ENCODE assay signal across 8 cellular contexts in the genomic region with DNA sequence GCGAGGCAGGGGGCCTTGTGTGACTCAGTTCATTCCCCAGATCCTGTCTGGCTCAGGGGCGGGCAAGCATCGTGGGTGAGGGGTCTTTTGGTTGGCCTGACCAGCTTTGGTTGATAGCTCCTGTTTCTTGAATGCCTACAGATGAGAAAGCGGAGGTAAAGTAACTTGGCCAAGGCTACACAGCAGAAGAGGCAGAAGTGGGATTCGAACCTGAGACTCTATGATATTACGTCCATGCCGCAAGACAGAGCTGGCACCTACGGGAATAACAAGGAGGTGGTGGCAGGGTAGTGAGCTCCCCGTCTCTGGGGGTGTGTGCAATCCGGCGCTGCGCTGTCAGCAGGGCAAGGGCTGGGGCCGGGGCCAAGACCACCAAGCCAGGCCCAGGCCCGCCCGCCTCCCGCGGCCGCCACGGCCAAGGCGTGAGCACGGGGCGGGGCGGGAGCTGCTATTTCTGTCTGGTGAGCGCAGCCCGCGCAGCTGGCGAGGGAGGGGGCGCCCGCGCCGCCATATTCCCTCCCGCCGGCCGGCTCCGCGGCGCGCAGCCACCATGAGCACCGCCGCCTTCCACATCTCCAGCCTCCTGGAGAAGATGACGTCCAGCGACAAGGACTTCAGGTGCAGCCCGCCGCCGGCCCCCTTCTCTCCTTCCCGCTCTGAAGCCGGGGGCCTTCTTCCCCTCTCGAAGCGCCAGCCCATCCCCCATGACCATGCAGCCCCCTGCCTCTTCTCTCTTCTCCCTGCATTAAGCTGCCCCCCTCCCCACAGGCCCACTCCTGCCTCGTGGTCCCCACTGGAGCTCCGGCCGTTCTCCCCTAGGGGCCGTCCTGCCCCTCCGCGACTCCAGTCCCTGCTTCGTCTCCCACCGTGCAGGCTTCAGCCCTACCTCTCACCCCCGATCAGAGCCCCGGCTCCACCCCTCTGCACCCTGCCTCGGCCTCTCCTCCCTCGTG. TPM values are rescaled to one million over a fixed set of nuclear protein-coding genes. Genes with fewer than 3 reads are reported as not detected.
DNase-seq lines count a peak whose midpoint lies in the region; ATAC-seq and TF ChIP-seq lines count a peak whose summit lies in the region.

Gene CAND2, plus strand, starts transcription at position 510 of the 953 bp plus-strand sequence. Its CDS starts 41 bp downstream, at position 551.

- POLR2A ChIA-PET in activated CD8-positive, alpha-beta T cell treated with anti-CD3 and anti-CD28 coated beads, Interleukin-2, amount 10 ng/mL, durations not matched to agents 7 days and 5 days (lab: Charles Lee): no interaction called here

- peak; percentile 76 for ATAC-seq in activated CD8-positive, alpha-beta T cell treated with anti-CD3 and anti-CD28 coated beads, Interleukin-2, amount 10 ng/mL, durations not matched to agents 7 days and 5 days
- peak; percentile 73 for ATAC-seq in stimulated activated naive CD8-positive, alpha-beta T cell treated with anti-CD3 and anti-CD28 coated beads, Interleukin-15, amount 100 ng/mL, for 72 hours
- ATAC-seq in HG03571 (IDR thresholded peaks at IDR 0.05; ENCODE audit: unreplicated experiment): no peak

- peak within 1 kb of the TSS; percentile 53 for H3K18ac ChIP-seq in mesendoderm (ENCODE audit: low read length)

- peak within 1 kb of the TSS; percentile 61 for H3K4me3 Mint-ChIP-seq in activated CD8-positive, alpha-beta T cell treated with anti-CD3 and anti-CD28 coated beads, Interleukin-2, amount 10 ng/mL, durations not matched to agents 7 days and 5 days
- H3K4me3 Mint-ChIP-seq in endodermal cell: peak within 1 kb of the TSS; percentile 78
- peak within 1 kb of the TSS; percentile 83 to 85 for H3K4me3 Mint-ChIP-seq in stimulated activated naive CD8-positive, alpha-beta T cell treated with anti-CD3 and anti-CD28 coated beads, Interleukin-15, amount 100 ng/mL, for 72 hours

- H4K8ac ChIP-seq in mesendoderm (ENCODE audit: low read depth, low read length): no peak within 1 kb of the TSS

- H3K36me3 Mint-ChIP-seq in activated CD8-positive, alpha-beta T cell treated with anti-CD3 and anti-CD28 coated beads, Interleukin-2, amount 10 ng/mL, durations not matched to agents 7 days and 5 days (ENCODE audit: low read depth): no peaks in the 10 kb centered on the region
- no peaks in the 10 kb centered on the region for H3K36me3 Mint-ChIP-seq in endodermal cell (ENCODE audit: low read depth)

- H3K27me3 Mint-ChIP-seq in activated CD8-positive, alpha-beta T cell treated with anti-CD3 and anti-CD28 coated beads, Interleukin-2, amount 10 ng/mL, durations not matched to agents 7 days and 5 days (ENCODE audit: low read depth): peaks cover 17% of the 10 kb centered on the region
- peaks cover 7% of the 10 kb centered on the region for H3K27me3 Mint-ChIP-seq in endodermal cell (ENCODE audit: insufficient read depth)
- peaks cover 9% of the 10 kb centered on the region for H3K27me3 Mint-ChIP-seq in stimulated activated naive CD8-positive, alpha-beta T cell treated with anti-CD3 and anti-CD28 coated beads, Interleukin-15, amount 100 ng/mL, for 72 hours

- H4K5ac ChIP-seq in mesendoderm (ENCODE audit: low read length): no peak within 1 kb of the TSS

- H3K27me3 ChIP-seq in endodermal cell (ENCODE audit: control insufficient read depth, insufficient read depth, low read length, poor library complexity, severe bottlenecking) (no peaks in the 10 kb centered on the region), mesendoderm (ENCODE audit: insufficient read depth, low read length, poor library complexity) (no peaks in the 10 kb centered on the region)

- H3K4me3 ChIP-seq in endodermal cell (ENCODE audit: low read length) (peak within 1 kb of the TSS; percentile 81), mesendoderm (ENCODE audit: low read length) (peak within 1 kb of the TSS; percentile 70)

- CTCF ChIA-PET in activated CD8-positive, alpha-beta T cell treated with anti-CD3 and anti-CD28 coated beads, Interleukin-2, amount 10 ng/mL, durations not matched to agents 7 days and 5 days (lab: Charles Lee): interaction anchor here (0.9 to 2.4 kb wide), 4 partner anchors 9 to 95 kb away, joined by 4 to 15 read pairs (median 5); partner anchors contain the start of gene RPL32

- H3K9me3 ChIP-seq in endodermal cell (ENCODE audit: control insufficient read depth, low read length): no peaks in the 10 kb centered on the region

- H3K79me1 ChIP-seq in mesendoderm (ENCODE audit: low read length): no peaks in the 10 kb centered on the region

- no peaks in the 10 kb centered on the region for H3K79me2 ChIP-seq in mesendoderm (ENCODE audit: control insufficient read depth, insufficient read depth, low read length)

- TF ChIP-seq CTCF in endodermal cell (conservative IDR thresholded peaks at IDR 0.05): no peak

- no peak within 1 kb of the TSS for H2BK120ac ChIP-seq in mesendoderm (ENCODE audit: low read depth, low read length)

- H3K4me1 ChIP-seq in endodermal cell (ENCODE audit: control insufficient read depth, insufficient read depth, low read length): no peaks in the 10 kb centered on the region
- no peaks in the 10 kb centered on the region for H3K4me1 ChIP-seq in mesendoderm (ENCODE audit: control insufficient read depth, low read depth, low read length)

- H2AK5ac ChIP-seq in mesendoderm (ENCODE audit: low read length): no peak within 1 kb of the TSS

- peak within 1 kb of the TSS; percentile 11 for H3K4ac ChIP-seq in mesendoderm (ENCODE audit: low read depth, low read length)

- peak within 1 kb of the TSS; percentile 92 for H3K4me2 ChIP-seq in mesendoderm (ENCODE audit: low read length)

- peak within 1 kb of the TSS; percentile 94 for H3K56ac ChIP-seq in mesendoderm (ENCODE audit: low read length)

- no peak within 1 kb of the TSS for H2BK15ac ChIP-seq in mesendoderm (replicated peaks; ENCODE audit: low read depth)

- H3K9ac ChIP-seq in endodermal cell (ENCODE audit: extremely low read depth, low read length, poor library complexity, severe bottlenecking) (peak within 1 kb of the TSS; percentile 47), mesendoderm (ENCODE audit: low read length) (peak within 1 kb of the TSS; percentile 78)

- H2BK5ac ChIP-seq in mesendoderm (ENCODE audit: low read length): no peak within 1 kb of the TSS

- H3K36me3 ChIP-seq in endodermal cell (ENCODE audit: control insufficient read depth, insufficient read depth, low read length) (no peaks in the 10 kb centered on the region), mesendoderm (ENCODE audit: control insufficient read depth, insufficient read depth, low read length) (no peaks in the 10 kb centered on the region)

- DNase-seq in Daoy (ENCODE audit: low read depth): peak; percentile 49
- peak; percentile 70 for DNase-seq in NCI-H1092 treated with DMSO at 0.1 percent for 48 hours (lab: John Stamatoyannopoulos, UW)
- no peak for DNase-seq in activated CD8-positive, alpha-beta T cell treated with anti-CD3 and anti-CD28 coated beads, Interleukin-2, amount 10 ng/mL, durations not matched to agents 7 days and 5 days
- peak; percentile 80 for DNase-seq in endodermal cell
- DNase-seq in mesendoderm: peak; percentile 53
- DNase-seq in stimulated activated naive CD8-positive, alpha-beta T cell treated with anti-CD3 and anti-CD28 coated beads, Interleukin-15, amount 100 ng/mL, for 72 hours: peak; percentile 25 to 35
- DNase-seq in kidney tubule cell (ENCODE audit: low spot score): no peak

- H3K23ac ChIP-seq in mesendoderm (ENCODE audit: low read length): no peak within 1 kb of the TSS

- H3K4me1 Mint-ChIP-seq in activated CD8-positive, alpha-beta T cell treated with anti-CD3 and anti-CD28 coated beads, Interleukin-2, amount 10 ng/mL, durations not matched to agents 7 days and 5 days (ENCODE audit: low read depth): peaks cover 6% of the 10 kb centered on the region
- H3K4me1 Mint-ChIP-seq in endodermal cell: no peaks in the 10 kb centered on the region
- no peaks in the 10 kb centered on the region for H3K4me1 Mint-ChIP-seq in stimulated activated naive CD8-positive, alpha-beta T cell treated with anti-CD3 and anti-CD28 coated beads, Interleukin-15, amount 100 ng/mL, for 72 hours

- H3K27ac ChIP-seq in endodermal cell (ENCODE audit: low read depth, low read length): no peak within 1 kb of the TSS
- H3K27ac ChIP-seq in mesendoderm (ENCODE audit: low read depth, low read length): no peak within 1 kb of the TSS

- 9 to 21% methylated on average over 21 to 61 of the region's 61 CpGs for WGBS in endodermal cell (ENCODE audit: insufficient coverage in 1 of 2, insufficient read length in 1 of 2), 2 experiments
- no CpG with 5 or more reads among the region's 61 CpGs for WGBS in mesendoderm (ENCODE audit: extremely low coverage, insufficient coverage, low lambda C conversion rate)

- no peak within 1 kb of the TSS for H3K27ac Mint-ChIP-seq in activated CD8-positive, alpha-beta T cell treated with anti-CD3 and anti-CD28 coated beads, Interleukin-2, amount 10 ng/mL, durations not matched to agents 7 days and 5 days
- peak within 1 kb of the TSS; percentile 26 for H3K27ac Mint-ChIP-seq in endodermal cell
- peak within 1 kb of the TSS; percentile 86 to 89 for H3K27ac Mint-ChIP-seq in stimulated activated naive CD8-positive, alpha-beta T cell treated with anti-CD3 and anti-CD28 coated beads, Interleukin-15, amount 100 ng/mL, for 72 hours

- no peaks in the 10 kb centered on the region for H3K9me3 Mint-ChIP-seq in activated CD8-positive, alpha-beta T cell treated with anti-CD3 and anti-CD28 coated beads, Interleukin-2, amount 10 ng/mL, durations not matched to agents 7 days and 5 days (ENCODE audit: insufficient read depth)
- no peaks in the 10 kb centered on the region for H3K9me3 Mint-ChIP-seq in endodermal cell
- no peaks in the 10 kb centered on the region for H3K9me3 Mint-ChIP-seq in stimulated activated naive CD8-positive, alpha-beta T cell treated with anti-CD3 and anti-CD28 coated beads, Interleukin-15, amount 100 ng/mL, for 72 hours

RNA-seq across cellular contexts. Expression of gene CAND2, which starts in this region (rescaled TPM):
- 1.4 and 3.7 TPM in 2 replicates for total RNA-seq in Daoy (2014; rRNA removed; shearing (Covaris generic))
- under 1 TPM; 0.31 to 0.53 TPM for total RNA-seq in activated CD8-positive, alpha-beta T cell treated with anti-CD3 and anti-CD28 coated beads, Interleukin-2, amount 10 ng/mL, durations not matched to agents 7 days and 5 days
- 10 to 100 TPM in 1 of 2 donors, 1 to 10 TPM in 1; 7.8 to 15.0 TPM for total RNA-seq in endodermal cell
- 12.4 TPM for polyA plus RNA-seq in endodermal cell (2013, experiment 1 of 2)
- 10.1 TPM for polyA plus RNA-seq in endodermal cell (2013, experiment 2 of 2)
- 1.7 TPM for polyA plus RNA-seq in mesendoderm (2013, experiment 1 of 2)
- 1.4 TPM for polyA plus RNA-seq in mesendoderm (2013, experiment 2 of 2)

Comparison
In these comparisons a context has a peak if more than half of its experiments do, and no peak if none do; other contexts are left out.
1. Peak in ATAC-seq in activated CD8-positive, alpha-beta T cell treated with anti-CD3 and anti-CD28 coated beads, Interleukin-2, amount 10 ng/mL, durations not matched to agents 7 days and 5 days; RNA of the gene not detected or under 1 TPM.
2. DNase-seq: peak in Daoy (single experiment), NCI-H1092 treated with DMSO at 0.1 percent for 48 hours (single experiment), endodermal cell (single experiment), mesendoderm (single experiment) and stimulated activated naive CD8-positive, alpha-beta T cell treated with anti-CD3 and anti-CD28 coated beads, Interleukin-15, amount 100 ng/mL, for 72 hours (2 of 2); none in activated CD8-positive, alpha-beta T cell treated with anti-CD3 and anti-CD28 coated beads, Interleukin-2, amount 10 ng/mL, durations not matched to agents 7 days and 5 days (single experiment) and kidney tubule cell (single experiment).
3. Peak in every context shown above with its lines, with median percentiles within 50 percentile points of each other: H3K4me3 Mint-ChIP-seq.